17 cellular contexts compared by ENCODE assay signal in genomic region chrX:40684092-40684491, GRCh38.
"Had no signal": no experiment of that assay in that cellular context is flagged by ENCODE, and none has a peak within 500 bp of the region (broad histone marks: within the 10 kb centered on the region; RNA-seq: fewer than 3 reads in every experiment).

No MANE protein-coding gene starts in this region.

- DNase-seq: activated CD8-positive, alpha-beta T cell treated with anti-CD3 and anti-CD28 coated beads for 36 hours; activated effector memory CD4-positive, alpha-beta T cell treated with anti-CD3 and anti-CD28 coated beads, Interleukin-2, amount 50 U/mL, for 16 hours; activated T-cell treated with anti-CD3 and anti-CD28 coated beads, Interleukin-2, amount 50 U/mL, for 4 hours; amygdala; effector CD4-positive, alpha-beta T cell; esophagus squamous epithelium; kidney glomerular epithelial cell; pancreas; stimulated activated CD4-positive, alpha-beta T cell treated with anti-CD3 and anti-CD28 coated beads, Interleukin-15, amount 100 ng/mL, for 24 hours; stimulated activated CD4-positive, alpha-beta T cell treated with anti-CD3 and anti-CD28 coated beads, Interleukin-4, amount 100 ng/mL, for 1 hour; stimulated activated naive CD8-positive, alpha-beta T cell treated with anti-CD3 and anti-CD28 coated beads, Interleukin-15, Interleukin-2, amounts not matched to agents 100 U/mL and 50 U/mL, for 24 hours; T-helper 1 cell had no signal

- H3K27ac Mint-ChIP-seq: activated CD8-positive, alpha-beta T cell treated with anti-CD3 and anti-CD28 coated beads for 36 hours; type B pancreatic cell had no signal

- ATAC-seq: activated CD8-positive, alpha-beta T cell treated with anti-CD3 and anti-CD28 coated beads for 36 hours; pancreas; SK-N-SH treated with all-trans-retinoic acid at 6 μM for 48 hours; stimulated activated naive CD8-positive, alpha-beta T cell treated with anti-CD3 and anti-CD28 coated beads, Interleukin-15, Interleukin-2, amounts not matched to agents 100 U/mL and 50 U/mL, for 24 hours had no signal

- H3K27me3 Mint-ChIP-seq: activated CD8-positive, alpha-beta T cell treated with anti-CD3 and anti-CD28 coated beads for 36 hours; activated naive CD8-positive, alpha-beta T cell; brain; central memory CD8-positive, alpha-beta T cell; type B pancreatic cell had no signal

- H3K9me3 Mint-ChIP-seq: activated CD8-positive, alpha-beta T cell treated with anti-CD3 and anti-CD28 coated beads for 36 hours; activated T-cell treated with anti-CD3 and anti-CD28 coated beads, Interleukin-2, amount 50 U/mL, for 4 hours; brain; central memory CD8-positive, alpha-beta T cell; type B pancreatic cell had no signal

- H3K4me3 Mint-ChIP-seq: activated CD8-positive, alpha-beta T cell treated with anti-CD3 and anti-CD28 coated beads for 36 hours; activated naive CD8-positive, alpha-beta T cell; activated T-cell treated with anti-CD3 and anti-CD28 coated beads, Interleukin-2, amount 50 U/mL, for 4 hours; brain; central memory CD8-positive, alpha-beta T cell; type B pancreatic cell had no signal
